Comparison of ENCODE assay signal across 28 cellular contexts in genomic region chr16:1429631-1430030, GRCh38. TPM values are rescaled to one million over a fixed set of nuclear protein-coding genes. Genes with fewer than 3 reads are reported as not detected.
"Had no signal": no experiment of that assay in that cellular context is flagged by ENCODE, and none has a peak within 500 bp of the region (broad histone marks: within the 10 kb centered on the region; RNA-seq: fewer than 3 reads in every experiment).

No MANE protein-coding gene starts in this region.

- DNase-seq: activated CD4-positive, CD25-positive, alpha-beta regulatory T cell treated with anti-CD3 and anti-CD28 coated beads, Interleukin-2, amount 50 U/mL, for 72 hours; activated naive CD4-positive, alpha-beta T cell; activated T-cell treated with anti-CD3 and anti-CD28 coated beads, Interleukin-2, amount 50 U/mL, for 1 hour; adrenal gland; brain microvascular endothelial cell; caudate nucleus; effector CD4-positive, alpha-beta T cell; foreskin keratinocyte; immature natural killer cell; left ventricle myocardium inferior; mammary epithelial cell; occipital lobe; stimulated activated CD4-positive, alpha-beta T cell treated with anti-CD3 and anti-CD28 coated beads, Interleukin-15, amount 100 ng/mL, for 24 hours; stimulated activated CD8-positive, alpha-beta memory T cell treated with anti-CD3 and anti-CD28 coated beads, Interleukin-4, amount 100 ng/mL, for 48 hours; stimulated activated naive CD8-positive, alpha-beta T cell treated with anti-CD3 and anti-CD28 coated beads, Interleukin-15, Interleukin-2, amounts not matched to agents 100 U/mL and 50 U/mL, for 24 hours; T-cell; WERI-Rb-1 had no signal

- ATAC-seq: foreskin keratinocyte; stimulated activated naive CD8-positive, alpha-beta T cell treated with anti-CD3 and anti-CD28 coated beads, Interleukin-15, Interleukin-2, amounts not matched to agents 100 U/mL and 50 U/mL, for 24 hours; T-cell had no signal

- H3K4me3 Mint-ChIP-seq: activated naive CD8-positive, alpha-beta T cell; dendritic cell treated with granulocyte-macrophage colony-stimulating factor and Interleukin-4, amounts not matched to agents 40 ng/mL and 50 ng/mL, for 4 days; immature natural killer cell; nephron; T-cell; T-helper 2 cell treated with Interferon-gamma antibody and Interleukin-4, amounts not matched to agents 5 μg/mL and 100 μg/mL, for 36 hours had no signal

- H3K9me3 ChIP-seq: adrenal gland, ascending aorta, left ventricle myocardium inferior, upper lobe of left lung had no signal

- H3K4me1 ChIP-seq: adrenal gland, ascending aorta, foreskin keratinocyte had no signal

- H3K4me1 Mint-ChIP-seq: nephron, T-cell had no signal

- H3K36me3 Mint-ChIP-seq: activated naive CD8-positive, alpha-beta T cell; immature natural killer cell; T-cell had no signal

- H3K27ac ChIP-seq: adrenal gland, ascending aorta, brain microvascular endothelial cell, foreskin keratinocyte, left ventricle myocardium inferior, upper lobe of left lung, WERI-Rb-1 had no signal

- H3K27me3 ChIP-seq: adrenal gland, ascending aorta, foreskin keratinocyte had no signal

- H3K9me3 Mint-ChIP-seq: activated T-helper 2 cell treated with anti-CD3 and anti-CD28 coated beads, Interferon-gamma antibody, Interleukin-2, Interleukin-4, amounts not matched to agents 10 μg/mL and 5 μg/mL and 100 μg/mL, durations not matched to agents 14 hours and 24 hours and 36 hours; dendritic cell treated with granulocyte-macrophage colony-stimulating factor and Interleukin-4, amounts not matched to agents 40 ng/mL and 50 ng/mL, for 4 days; immature natural killer cell; nephron; T-cell; T-helper 2 cell treated with Interferon-gamma antibody and Interleukin-4, amounts not matched to agents 5 μg/mL and 100 μg/mL, for 36 hours had no signal

- H3K4me2 ChIP-seq: smooth muscle cell had no signal

- H3K27me3 Mint-ChIP-seq: activated naive CD8-positive, alpha-beta T cell had no signal

- H3K27ac Mint-ChIP-seq: activated naive CD8-positive, alpha-beta T cell; activated T-helper 2 cell treated with anti-CD3 and anti-CD28 coated beads, Interferon-gamma antibody, Interleukin-2, Interleukin-4, amounts not matched to agents 10 μg/mL and 5 μg/mL and 100 μg/mL, durations not matched to agents 14 hours and 24 hours and 36 hours; dendritic cell treated with granulocyte-macrophage colony-stimulating factor and Interleukin-4, amounts not matched to agents 40 ng/mL and 50 ng/mL, for 4 days; immature natural killer cell; nephron; T-cell; T-helper 2 cell treated with Interferon-gamma antibody and Interleukin-4, amounts not matched to agents 5 μg/mL and 100 μg/mL, for 36 hours had no signal

RNA-seq across cellular contexts. Expression of gene PERCC1, which starts 1.2 kb away (rescaled TPM):
- total RNA-seq: activated T-helper 2 cell treated with anti-CD3 and anti-CD28 coated beads, Interferon-gamma antibody, Interleukin-2, Interleukin-4, amounts not matched to agents 10 μg/mL and 5 μg/mL and 100 μg/mL, durations not matched to agents 14 hours and 24 hours and 36 hours; ascending aorta; foreskin keratinocyte; glomerular endothelial cell; left ventricle myocardium inferior; occipital lobe; sciatic nerve; smooth muscle cell; subcutaneous adipose tissue had no signal

RNA-seq across cellular contexts. Expression of gene CCDC154, which starts 14.7 kb away (rescaled TPM):
- total RNA-seq: ascending aorta, smooth muscle cell had no signal
